In the genomic region with DNA sequence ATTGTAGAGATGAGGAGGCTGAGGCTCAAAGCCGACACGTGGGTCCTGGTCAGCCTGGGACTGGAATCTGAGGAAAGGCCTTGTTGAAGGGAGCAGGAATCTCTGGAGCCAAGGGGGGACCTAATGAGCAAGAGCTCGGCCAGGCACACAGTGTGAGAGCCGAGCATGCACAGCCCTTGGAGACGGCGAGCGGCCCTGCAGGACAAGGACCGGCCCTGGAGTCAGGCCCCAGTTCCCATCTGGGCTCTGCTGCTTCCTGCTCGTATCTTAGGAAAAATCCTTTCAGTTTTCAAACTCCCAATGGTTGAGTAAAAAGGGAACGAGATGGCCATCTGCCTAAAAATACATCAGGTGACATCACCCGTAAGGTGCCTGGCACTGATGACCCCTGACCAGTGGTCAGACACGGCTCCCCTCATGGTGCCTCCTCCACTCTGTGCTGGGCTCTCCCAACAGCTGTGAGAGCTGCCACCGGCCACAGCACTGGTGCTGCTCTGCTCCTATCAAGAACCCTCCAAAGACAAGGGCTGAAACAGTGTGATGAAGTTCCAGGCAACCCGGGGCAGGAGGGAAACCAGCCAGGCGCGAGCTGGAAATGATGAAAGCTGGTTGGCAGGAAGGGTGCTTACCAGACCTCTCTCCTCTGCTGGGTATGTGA, we compare ENCODE assay signal across 16 cellular contexts.
"Had no signal": no experiment of that assay in that cellular context is flagged by ENCODE, and none has a peak within 500 bp of the region (broad histone marks: within the 10 kb centered on the region; RNA-seq: fewer than 3 reads in every experiment).

No MANE protein-coding gene starts in this region.

- ATAC-seq: activated T-helper 17 cell treated with anti-CD3 and anti-CD28 coated beads, Interleukin-2, amount 50 U/mL, for 72 hours had no signal

- H3K4me3 Mint-ChIP-seq: activated naive CD4-positive, alpha-beta T cell treated with anti-CD3 and anti-CD28 coated beads for 36 hours; activated naive CD8-positive, alpha-beta T cell treated with anti-CD3 and anti-CD28 coated beads, Interleukin-2, amount 50 U/mL, for 24 hours; activated T-helper 17 cell treated with anti-CD3 and anti-CD28 coated beads, Interleukin-2, amount 50 U/mL, for 72 hours; dendritic cell treated with granulocyte-macrophage colony-stimulating factor and Interleukin-4, amounts not matched to agents 40 ng/mL and 50 ng/mL, for 4 days; naive thymus-derived CD8-positive, alpha-beta T cell had no signal

- H3K27ac Mint-ChIP-seq: activated naive CD8-positive, alpha-beta T cell treated with anti-CD3 and anti-CD28 coated beads, Interleukin-2, amount 50 U/mL, for 24 hours; dendritic cell treated with granulocyte-macrophage colony-stimulating factor and Interleukin-4, amounts not matched to agents 40 ng/mL and 50 ng/mL, for 4 days had no signal

- H3K9me3 ChIP-seq: mucosa of descending colon, neutrophil, stomach, thoracic aorta had no signal

- H3K27me3 Mint-ChIP-seq: activated naive CD8-positive, alpha-beta T cell treated with anti-CD3 and anti-CD28 coated beads, Interleukin-2, amount 50 U/mL, for 24 hours; activated T-helper 17 cell treated with anti-CD3 and anti-CD28 coated beads, Interleukin-2, amount 50 U/mL, for 72 hours; dendritic cell treated with granulocyte-macrophage colony-stimulating factor and Interleukin-4, amounts not matched to agents 40 ng/mL and 50 ng/mL, for 4 days; naive thymus-derived CD8-positive, alpha-beta T cell had no signal

- DNase-seq: activated CD4-positive, alpha-beta T cell treated with anti-CD3 and anti-CD28 coated beads, Interleukin-2, amount 50 U/mL, for 4 hours; activated naive CD4-positive, alpha-beta T cell treated with anti-CD3 and anti-CD28 coated beads for 36 hours; activated naive CD8-positive, alpha-beta T cell treated with anti-CD3 and anti-CD28 coated beads, Interleukin-2, amount 50 U/mL, for 24 hours; cerebellar nuclear complex; effector memory CD4-positive, alpha-beta T cell; immature natural killer cell; mammary epithelial cell; naive thymus-derived CD8-positive, alpha-beta T cell; stomach; SW 1271 had no signal

- H3K27me3 ChIP-seq: neutrophil, stomach had no signal

- H3K4me3 ChIP-seq: mucosa of descending colon, smooth muscle cell, stomach, thoracic aorta had no signal

- H3K9me3 Mint-ChIP-seq: activated naive CD4-positive, alpha-beta T cell treated with anti-CD3 and anti-CD28 coated beads for 36 hours; activated naive CD8-positive, alpha-beta T cell treated with anti-CD3 and anti-CD28 coated beads, Interleukin-2, amount 50 U/mL, for 24 hours; activated T-helper 17 cell treated with anti-CD3 and anti-CD28 coated beads, Interleukin-2, amount 50 U/mL, for 72 hours; dendritic cell treated with granulocyte-macrophage colony-stimulating factor and Interleukin-4, amounts not matched to agents 40 ng/mL and 50 ng/mL, for 4 days; immature natural killer cell had no signal

- H3K27ac ChIP-seq: neutrophil, stomach, thoracic aorta had no signal
